8 cellular contexts compared by ENCODE assay signal in the genomic region with DNA sequence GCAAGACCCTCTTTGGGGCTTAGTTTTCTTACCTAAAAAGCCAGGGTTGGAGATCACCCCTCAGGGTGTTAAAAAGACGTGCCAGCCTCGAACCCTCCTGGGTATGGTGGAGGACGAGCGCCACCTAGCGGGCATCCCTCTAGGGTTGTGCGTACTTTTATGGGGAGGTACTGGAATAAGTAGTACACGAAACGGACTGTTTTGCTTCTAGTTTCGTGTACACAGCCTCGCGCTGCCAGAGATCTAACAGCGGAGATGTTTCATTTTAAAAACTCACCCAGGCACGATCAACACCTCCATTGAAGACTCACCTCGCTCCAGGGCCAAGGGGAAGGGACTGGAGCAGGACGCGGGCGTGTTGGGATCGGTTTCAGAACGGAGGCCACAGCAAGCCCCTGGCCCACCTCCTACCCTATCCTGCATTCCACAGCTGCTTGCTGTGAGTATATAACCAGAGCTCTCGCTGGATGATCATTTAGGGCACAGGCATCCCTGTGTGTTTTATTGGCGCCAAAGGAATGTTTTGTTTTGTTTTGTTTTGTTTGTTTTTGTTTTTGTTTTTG. TPM values are rescaled to one million over a fixed set of nuclear protein-coding genes. Genes with fewer than 3 reads are reported as not detected.
DNase-seq lines count a peak whose midpoint lies in the region; ATAC-seq lines count a peak whose summit lies in the region.

No MANE protein-coding gene starts in this region.

- peaks cover 14% of the 10 kb centered on the region for H3K4me1 ChIP-seq in mucosa of stomach (ENCODE audit: control insufficient read depth, insufficient read depth, low read length)

- DNase-seq in Caki2 (ENCODE audit: low read depth) (peak; percentile 71), HT1080 (ENCODE audit: low read depth) (peak; percentile 81), NOMO-1 treated with dmso at 0.1 percent for 144 hours (lab: John Stamatoyannopoulos, UW; ENCODE audit: unreplicated experiment) (peak; percentile 71), epidermal melanocyte (ENCODE audit: insufficient read length, low spot score) (peak; percentile 92)
- peak; percentile 26 for DNase-seq in activated CD8-positive, alpha-beta memory T cell treated with anti-CD3 and anti-CD28 coated beads, Interleukin-2, amount 50 U/mL, for 1 hour (ENCODE audit: extremely low read depth)
- DNase-seq in stimulated activated CD8-positive, alpha-beta memory T cell treated with anti-CD3 and anti-CD28 coated beads, Interleukin-4, amount 100 ng/mL, for 48 hours: peak; percentile 96

- in situ Hi-C loops in Caki2 (cut with HindIII; ENCODE audit: low pct_unique_long_range_greater_than_20kb, low sequenced_read_pairs): no loop called here

- H3K36me3 ChIP-seq in mucosa of stomach (ENCODE audit: control insufficient read depth, insufficient read depth, low read length): no peaks in the 10 kb centered on the region

- H3K27me3 ChIP-seq in mucosa of stomach (ENCODE audit: control insufficient read depth, insufficient read depth, low read length): peaks cover 57% of the 10 kb centered on the region

- H3K9me3 ChIP-seq in mucosa of stomach (ENCODE audit: control insufficient read depth, low read length): no peaks in the 10 kb centered on the region

- H3K4me3 ChIP-seq in mucosa of stomach (ENCODE audit: low read length): no peak overlapping the region

- H3K9ac ChIP-seq in mucosa of stomach (ENCODE audit: low read length): peak overlapping the region; percentile 47

- ATAC-seq in GM21390 (IDR thresholded peaks at IDR 0.05; ENCODE audit: unreplicated experiment): peak; percentile 60

RNA-seq across cellular contexts. Expression of gene NKX3-2, which starts 4.8 kb away (rescaled TPM):
- total RNA-seq in Caki2 (2014; rRNA removed; shearing (Covaris generic); ENCODE audit: low replicate concordance): 1.0 TPM in 1 of 2 replicates, not detected in the other
- total RNA-seq in HT1080 (2014; rRNA removed; shearing (Covaris generic)): 0.51 and 1.3 TPM in 2 replicates
- 0.36 and 0.43 TPM in 2 replicates for polyA plus RNA-seq in HT1080 (2015; cell fraction: cytosol; rRNA removed)
- 0.74 and 0.93 TPM in 2 replicates for polyA plus RNA-seq in HT1080 (2015; cell fraction: nucleus; rRNA removed)

Comparison
In these comparisons a context has a peak if more than half of its experiments do, and no peak if none do; other contexts are left out.
1. DNase-seq: peak in every context shown above with its lines; median percentile 96 in stimulated activated CD8-positive, alpha-beta memory T cell treated with anti-CD3 and anti-CD28 coated beads, Interleukin-4, amount 100 ng/mL, for 48 hours; 92 in epidermal melanocyte; 81 in HT1080; 71 in Caki2; 71 in NOMO-1 treated with dmso at 0.1 percent for 144 hours; 26 in activated CD8-positive, alpha-beta memory T cell treated with anti-CD3 and anti-CD28 coated beads, Interleukin-2, amount 50 U/mL, for 1 hour.